ENCODE assay signal across 20 cellular contexts in genomic region chr10:94496646-94497045, GRCh38.
"Had no signal": no experiment of that assay in that cellular context is flagged by ENCODE, and none has a peak within 500 bp of the region (broad histone marks: within the 10 kb centered on the region; RNA-seq: fewer than 3 reads in every experiment).

No MANE protein-coding gene starts in this region.

- H3K4me3 ChIP-seq: coronary artery, heart left ventricle, mucosa of descending colon, testis, tibial nerve, upper lobe of right lung had no signal

- H3K9me3 ChIP-seq: heart left ventricle, mucosa of descending colon, neutrophil, testis, tibial nerve, upper lobe of right lung had no signal

- H3K4me3 Mint-ChIP-seq: endodermal cell; naive thymus-derived CD8-positive, alpha-beta T cell; stimulated activated memory B cell treated with anti-CD40 and anti-IgM and Interleukin-4, amounts not matched to agents 10 μg/mL and 1 μg/mL and 100 μg/mL, for 72 hours; stimulated activated naive CD8-positive, alpha-beta T cell treated with anti-CD3 and anti-CD28 coated beads, Interleukin-15, Interleukin-2, amounts not matched to agents 100 ng/mL and 50 ng/mL, for 24 hours had no signal

- H3K27me3 Mint-ChIP-seq: progenitor cell of endocrine pancreas; stimulated activated memory B cell treated with anti-CD40 and anti-IgM and Interleukin-4, amounts not matched to agents 10 μg/mL and 1 μg/mL and 100 μg/mL, for 72 hours had no signal

- H3K27ac Mint-ChIP-seq: endodermal cell; naive thymus-derived CD8-positive, alpha-beta T cell; progenitor cell of endocrine pancreas; stimulated activated memory B cell treated with anti-CD40 and anti-IgM and Interleukin-4, amounts not matched to agents 10 μg/mL and 1 μg/mL and 100 μg/mL, for 72 hours; stimulated activated naive CD8-positive, alpha-beta T cell treated with anti-CD3 and anti-CD28 coated beads, Interleukin-15, Interleukin-2, amounts not matched to agents 100 ng/mL and 50 ng/mL, for 24 hours had no signal

- ATAC-seq: heart left ventricle; mucosa of descending colon; naive thymus-derived CD8-positive, alpha-beta T cell; right cardiac atrium; stimulated activated memory B cell treated with anti-CD40 and anti-IgM and Interleukin-4, amounts not matched to agents 10 μg/mL and 1 μg/mL and 100 μg/mL, for 72 hours; upper lobe of right lung had no signal

- DNase-seq: effector CD4-positive, alpha-beta T cell; endodermal cell; foreskin melanocyte; heart left ventricle; hippocampal formation; mammary epithelial cell; mucosa of descending colon; naive thymus-derived CD8-positive, alpha-beta T cell; right cardiac atrium; stimulated activated CD4-positive, alpha-beta T cell treated with anti-CD3 and anti-CD28 coated beads, Interleukin-15, amount 100 ng/mL, for 24 hours; stimulated activated CD4-positive, alpha-beta T cell treated with anti-CD3 and anti-CD28 coated beads, Interleukin-1b, Interleukin-23, amount 100 ng/mL, for 48 hours; stimulated activated CD4-positive, alpha-beta T cell treated with anti-CD3 and anti-CD28 coated beads, Interleukin-4, amount 100 ng/mL, for 24 hours; testis; upper lobe of right lung had no signal

- H3K4me1 Mint-ChIP-seq: endodermal cell; naive thymus-derived CD8-positive, alpha-beta T cell had no signal

- H3K36me3 ChIP-seq: neutrophil had no signal

- H3K4me1 ChIP-seq: testis, upper lobe of right lung had no signal

- H3K27me3 ChIP-seq: heart left ventricle, neutrophil, testis, tibial nerve, upper lobe of right lung had no signal

- H3K27ac ChIP-seq: coronary artery, heart left ventricle, neutrophil, testis, tibial nerve, upper lobe of right lung had no signal

- H3K9me3 Mint-ChIP-seq: endodermal cell; naive thymus-derived CD8-positive, alpha-beta T cell; stimulated activated memory B cell treated with anti-CD40 and anti-IgM and Interleukin-4, amounts not matched to agents 10 μg/mL and 1 μg/mL and 100 μg/mL, for 72 hours; stimulated activated naive CD8-positive, alpha-beta T cell treated with anti-CD3 and anti-CD28 coated beads, Interleukin-15, Interleukin-2, amounts not matched to agents 100 ng/mL and 50 ng/mL, for 24 hours had no signal

- H3K36me3 Mint-ChIP-seq: naive thymus-derived CD8-positive, alpha-beta T cell had no signal
